Comparison of ENCODE assay signal across 17 cellular contexts in genomic region chr1:185960377-185961151, GRCh38.
A peak's percentile ranks its signal among the peaks of the same experiment; 100 is the strongest.
DNase-seq lines count a peak whose midpoint lies in the region; ATAC-seq, FAIRE-seq and TF ChIP-seq lines count a peak whose summit lies in the region.
"Had no signal": no experiment of that assay in that cellular context is flagged by ENCODE, and none has a peak within 500 bp of the region (broad histone marks: within the 10 kb centered on the region; RNA-seq: fewer than 3 reads in every experiment).

No MANE protein-coding gene starts in this region.

- peaks cover 20% of the 10 kb centered on the region for H3K4me1 ChIP-seq in mesodermal cell (ENCODE audit: control insufficient read depth, insufficient read depth, low read length, poor library complexity, severe bottlenecking)

- no peaks in the 10 kb centered on the region for H3K36me3 Mint-ChIP-seq in activated CD8-positive, alpha-beta memory T cell treated with anti-CD3 and anti-CD28 coated beads, Interleukin-2, amount 10 ng/mL, durations not matched to agents 7 days and 5 days
- H3K36me3 Mint-ChIP-seq: activated naive CD8-positive, alpha-beta T cell treated with anti-CD3 and anti-CD28 coated beads for 36 hours; stimulated activated effector memory CD8-positive, alpha-beta T cell treated with anti-CD3 and anti-CD28 coated beads, Interleukin-12 subunit alpha, Interleukin-12 subunit beta, amount 100 ng/mL, for 72 hours had no signal

- H3K9me3 Mint-ChIP-seq in activated CD8-positive, alpha-beta memory T cell treated with anti-CD3 and anti-CD28 coated beads, Interleukin-2, amount 10 ng/mL, durations not matched to agents 7 days and 5 days (ENCODE audit: low read depth) = no peaks in the 10 kb centered on the region
- H3K9me3 Mint-ChIP-seq: activated naive CD8-positive, alpha-beta T cell treated with anti-CD3 and anti-CD28 coated beads for 36 hours; stimulated activated effector memory CD8-positive, alpha-beta T cell treated with anti-CD3 and anti-CD28 coated beads, Interleukin-12 subunit alpha, Interleukin-12 subunit beta, amount 100 ng/mL, for 72 hours had no signal

- H3K9me3 ChIP-seq in mesodermal cell (ENCODE audit: control insufficient read depth, low read length) = no peaks in the 10 kb centered on the region

- H3K4me3 ChIP-seq in AG10803 (ENCODE audit: low read length) = no peak overlapping the region
- H3K4me3 ChIP-seq in fibroblast of villous mesenchyme (ENCODE audit: low read depth, low read length) = no peak overlapping the region
- H3K4me3 ChIP-seq in mesodermal cell (ENCODE audit: extremely low read depth, insufficient read depth, low read length, poor library complexity, severe bottlenecking) = no peak overlapping the region
- H3K4me3 ChIP-seq: dorsolateral prefrontal cortex, GM12878 had no signal

- no peak overlapping the region for H3K27ac Mint-ChIP-seq in activated CD8-positive, alpha-beta memory T cell treated with anti-CD3 and anti-CD28 coated beads, Interleukin-2, amount 10 ng/mL, durations not matched to agents 7 days and 5 days
- H3K27ac Mint-ChIP-seq: activated naive CD8-positive, alpha-beta T cell treated with anti-CD3 and anti-CD28 coated beads for 36 hours; stimulated activated effector memory CD8-positive, alpha-beta T cell treated with anti-CD3 and anti-CD28 coated beads, Interleukin-12 subunit alpha, Interleukin-12 subunit beta, amount 100 ng/mL, for 72 hours had no signal

- peaks cover 6% of the 10 kb centered on the region for H3K27me3 Mint-ChIP-seq in activated CD8-positive, alpha-beta memory T cell treated with anti-CD3 and anti-CD28 coated beads, Interleukin-2, amount 10 ng/mL, durations not matched to agents 7 days and 5 days

- ATAC-seq in GM21526 (IDR thresholded peaks at IDR 0.05; ENCODE audit: low FRiP score, unreplicated experiment) = no peak
- ATAC-seq in HG03095 (IDR thresholded peaks at IDR 0.05; ENCODE audit: unreplicated experiment) = no peak
- ATAC-seq in activated CD8-positive, alpha-beta memory T cell treated with anti-CD3 and anti-CD28 coated beads, Interleukin-2, amount 10 ng/mL, durations not matched to agents 7 days and 5 days = no peak
- ATAC-seq: GM12878; stimulated activated effector memory CD8-positive, alpha-beta T cell treated with anti-CD3 and anti-CD28 coated beads, Interleukin-12 subunit alpha, Interleukin-12 subunit beta, amount 100 ng/mL, for 72 hours had no signal

- CTCF ChIA-PET in activated CD8-positive, alpha-beta memory T cell treated with anti-CD3 and anti-CD28 coated beads, Interleukin-2, amount 10 ng/mL, durations not matched to agents 7 days and 5 days (lab: Charles Lee) = no interaction called here

- no peaks in the 10 kb centered on the region for H3K36me3 ChIP-seq in mesodermal cell (ENCODE audit: control insufficient read depth, insufficient read depth, low read length)

- peak overlapping the region; percentile 51 for H3K27ac ChIP-seq in mesodermal cell (ENCODE audit: low read depth, low read length, severe bottlenecking)
- H3K27ac ChIP-seq: dorsolateral prefrontal cortex had no signal

- peak; percentile 90 for FAIRE-seq in RCC 7860 (lab: Jason Lieb, UNC)
- FAIRE-seq: GM12878, GM19239 had no signal

- no peaks in the 10 kb centered on the region for H3K4me1 Mint-ChIP-seq in activated CD8-positive, alpha-beta memory T cell treated with anti-CD3 and anti-CD28 coated beads, Interleukin-2, amount 10 ng/mL, durations not matched to agents 7 days and 5 days
- H3K4me1 Mint-ChIP-seq: activated naive CD8-positive, alpha-beta T cell treated with anti-CD3 and anti-CD28 coated beads for 36 hours; stimulated activated effector memory CD8-positive, alpha-beta T cell treated with anti-CD3 and anti-CD28 coated beads, Interleukin-12 subunit alpha, Interleukin-12 subunit beta, amount 100 ng/mL, for 72 hours had no signal

- DNase-seq in AG10803 (ENCODE audit: low read depth) (peak; percentile 95), RCC 7860 (ENCODE audit: low spot score) (peak; percentile 45), fibroblast of villous mesenchyme (ENCODE audit: low read depth) (peak; percentile 31), putamen (ENCODE audit: low spot score) (no peak)
- no peak for DNase-seq in activated CD8-positive, alpha-beta memory T cell treated with anti-CD3 and anti-CD28 coated beads, Interleukin-2, amount 10 ng/mL, durations not matched to agents 7 days and 5 days
- DNase-seq: activated naive CD8-positive, alpha-beta T cell treated with anti-CD3 and anti-CD28 coated beads for 36 hours; DMS53; NCI-H524 treated with DMSO at 0.1 percent for 48 hours; occipital lobe; SHP77 had no signal

- 94 to 100% methylated on average over 2 of the region's 5 CpGs for WGBS in mesodermal cell (ENCODE audit: insufficient coverage in 2 of 2), 2 experiments

- H3K4me3 Mint-ChIP-seq in activated CD8-positive, alpha-beta memory T cell treated with anti-CD3 and anti-CD28 coated beads, Interleukin-2, amount 10 ng/mL, durations not matched to agents 7 days and 5 days = no peak overlapping the region
- H3K4me3 Mint-ChIP-seq: activated naive CD8-positive, alpha-beta T cell treated with anti-CD3 and anti-CD28 coated beads for 36 hours; stimulated activated effector memory CD8-positive, alpha-beta T cell treated with anti-CD3 and anti-CD28 coated beads, Interleukin-12 subunit alpha, Interleukin-12 subunit beta, amount 100 ng/mL, for 72 hours had no signal

- TF ChIP-seq CTCF in AG10803 (conservative IDR thresholded peaks at IDR 0.05; ENCODE audit: low read length) (no peak), fibroblast of villous mesenchyme (IDR thresholded peaks at IDR 0.05; ENCODE audit: insufficient read depth, low read depth, low read length) (no peak)

Comparison
In these comparisons a context has a peak if more than half of its experiments do, and no peak if none do; other contexts are left out.
1. DNase-seq: peak in AG10803 (single experiment), RCC 7860 (single experiment) and fibroblast of villous mesenchyme (single experiment); none in putamen (single experiment) and activated CD8-positive, alpha-beta memory T cell treated with anti-CD3 and anti-CD28 coated beads, Interleukin-2, amount 10 ng/mL, durations not matched to agents 7 days and 5 days (single experiment).